ENCODE assay signal across 10 cellular contexts in genomic region chr16:56662357-56663354, GRCh38. TPM values are rescaled to one million over a fixed set of nuclear protein-coding genes. Genes with fewer than 3 reads are reported as not detected.
DNase-seq lines count a peak whose midpoint lies in the region; ATAC-seq and TF ChIP-seq lines count a peak whose summit lies in the region.
"Had no signal": no experiment of that assay in that cellular context is flagged by ENCODE, and none has a peak within 500 bp of the region (broad histone marks: within the 10 kb centered on the region; RNA-seq: fewer than 3 reads in every experiment).

No MANE protein-coding gene starts in this region.

- H3K36me3 Mint-ChIP-seq in nephron progenitor cell (ENCODE audit: low read depth) = no peaks in the 10 kb centered on the region

- H3K27me3 ChIP-seq in Loucy (ENCODE audit: insufficient read depth, low read length, poor library complexity, severe bottlenecking) = no peaks in the 10 kb centered on the region

- peaks cover 100% of the 10 kb centered on the region for H3K27me3 Mint-ChIP-seq in nephron progenitor cell (ENCODE audit: low read depth, poor library complexity)

- ATAC-seq in GM21717 (IDR thresholded peaks at IDR 0.05; ENCODE audit: unreplicated experiment) = no peak
- ATAC-seq in GM18498 (IDR thresholded peaks at IDR 0.05; ENCODE audit: unreplicated experiment) = no peak
- ATAC-seq in sciatic nerve = no peak

- no peaks in the 10 kb centered on the region for H3K79me2 ChIP-seq in Loucy (ENCODE audit: insufficient read depth, low read length)

- H3K4me1 Mint-ChIP-seq in nephron progenitor cell = peaks cover 18% of the 10 kb centered on the region

- no peak overlapping the region for H3K9ac ChIP-seq in Loucy (ENCODE audit: low read depth, low read length, poor library complexity, severe bottlenecking)

- no peaks in the 10 kb centered on the region for H3K9me3 ChIP-seq in Loucy (ENCODE audit: insufficient read depth, low read depth, low read length)

- DNase-seq in Ammon's horn (ENCODE audit: low spot score) (peak; percentile 21), cerebellar cortex (ENCODE audit: low spot score) (peak; percentile 21), nephron progenitor cell (peak; percentile 16), NCI-H1105 treated with DMSO at 0.1 percent for 48 hours (lab: John Stamatoyannopoulos, UW) (no peak), sciatic nerve (ENCODE audit: low spot score) (no peak)
- DNase-seq: MV-4-11, SIG-M5 had no signal

- H3K4me3 Mint-ChIP-seq in nephron progenitor cell = peak overlapping the region; percentile 65

- H3K9me3 Mint-ChIP-seq in nephron progenitor cell = no peaks in the 10 kb centered on the region

- no peak overlapping the region; the same call in 1 of the 2 replicates for H2AFZ ChIP-seq in Loucy (ENCODE audit: low read length)

- H3K36me3 ChIP-seq in Loucy (ENCODE audit: insufficient read depth, low read length) = no peaks in the 10 kb centered on the region

- intact Hi-C loops in sciatic nerve (cut with DNase I) = no loop called here

- no peaks in the 10 kb centered on the region for H3F3A ChIP-seq in Loucy (ENCODE audit: low read depth)

- H3K9me2 ChIP-seq in Loucy (replicated peaks; ENCODE audit: low read depth, low read length) = no peaks in the 10 kb centered on the region

- TF ChIP-seq CTCF in Loucy (conservative IDR thresholded peaks at IDR 0.05; ENCODE audit: low read length) (no peak), nephron progenitor cell (IDR thresholded peaks at IDR 0.05) (no peak)

- H3K4me2 ChIP-seq in Loucy (ENCODE audit: low read depth, low read length, poor library complexity, severe bottlenecking) = peak overlapping the region; percentile 45

- no peaks in the 10 kb centered on the region for H4K20me1 ChIP-seq in Loucy (ENCODE audit: insufficient read depth, low read length, poor library complexity, severe bottlenecking)

- H3K4me3 ChIP-seq in Loucy (ENCODE audit: low read length, poor library complexity, severe bottlenecking) = peak overlapping the region; percentile 38

- peaks cover 7% of the 10 kb centered on the region for H3K4me1 ChIP-seq in Loucy (ENCODE audit: insufficient read depth, low read length, poor library complexity, severe bottlenecking)

- no peak overlapping the region for H3K27ac Mint-ChIP-seq in nephron progenitor cell

RNA-seq across cellular contexts. Expression of gene MT1F, which starts 4.9 kb away (rescaled TPM):
- total RNA-seq in sciatic nerve = 6.2 TPM

RNA-seq across cellular contexts. Expression of gene MT1G, which starts 5.2 kb away (rescaled TPM):
- total RNA-seq in sciatic nerve = 2.5 TPM

RNA-seq across cellular contexts. Expression of gene MT1H, which starts 7.0 kb away (rescaled TPM):
- total RNA-seq in sciatic nerve = not detected

RNA-seq across cellular contexts. Expression of gene MT1B, which starts 11.0 kb away (rescaled TPM):
- total RNA-seq in sciatic nerve = not detected

RNA-seq across cellular contexts. Expression of gene MT1X, which starts 19.6 kb away (rescaled TPM):
- 21.9 TPM for total RNA-seq in sciatic nerve

Comparison
In these comparisons a context has a peak if more than half of its experiments do, and no peak if none do; other contexts are left out.
1. DNase-seq: peak in Ammon's horn (single experiment), cerebellar cortex (single experiment) and nephron progenitor cell (single experiment); none in NCI-H1105 treated with DMSO at 0.1 percent for 48 hours (single experiment) and sciatic nerve (single experiment).